Comparison of ENCODE assay signal across 8 cellular contexts in genomic region chr6:593139-593906, GRCh38.
A peak's percentile ranks its signal among the peaks of the same experiment; 100 is the strongest.
DNase-seq lines count a peak whose midpoint lies in the region; ATAC-seq and TF ChIP-seq lines count a peak whose summit lies in the region.

No MANE protein-coding gene starts in this region.

- BruUV-seq in mammary epithelial cell (replicated peaks; lab: Mats Ljungman, UMichigan), result no TSS peak

- H3K4me2 ChIP-seq in mammary epithelial cell (ENCODE audit: insufficient read depth, low read depth, low read length), result no peak overlapping the region

- no peaks in the 10 kb centered on the region for H3K4me1 ChIP-seq in mammary epithelial cell (ENCODE audit: insufficient read depth, low read length)
- H3K4me1 ChIP-seq in left lung, result no peaks in the 10 kb centered on the region

- H3K27ac Mint-ChIP-seq in WTC11, result peak overlapping the region; percentile 45

- WGBS in mammary epithelial cell (ENCODE audit: low coverage, missing lambda C conversion rate), result 2% methylated on average over 5 of the region's 5 CpGs

- peaks cover 21% of the 10 kb centered on the region for H3K4me1 Mint-ChIP-seq in WTC11

- no peak overlapping the region for H2AFZ ChIP-seq in mammary epithelial cell (ENCODE audit: low read depth, low read length)

- peak; percentile 68 for ATAC-seq in WTC11
- peak; percentile 89 for ATAC-seq in left lung
- ATAC-seq in GM18867 (IDR thresholded peaks at IDR 0.05; ENCODE audit: unreplicated experiment), result no peak

- H3K4me3 Mint-ChIP-seq in WTC11, result no peak overlapping the region

- H3K27me3 ChIP-seq in mammary epithelial cell (ENCODE audit: insufficient read depth, low read length) (no peaks in the 10 kb centered on the region), left lung (no peaks in the 10 kb centered on the region)

- peaks cover 31% of the 10 kb centered on the region for H3K36me3 Mint-ChIP-seq in WTC11

- DNase-seq in activated gamma-delta T cell treated with Interleukin-2 at 50 U/mL for 16 hours (peak; percentile 64), activated gamma-delta T cell (lab: John Stamatoyannopoulos, UW) (no peak), NCI-H2107 treated with DMSO at 0.1 percent for 48 hours (lab: John Stamatoyannopoulos, UW; ENCODE audit: unreplicated experiment) (peak; percentile 4), WTC11 (ENCODE audit: low spot score) (peak; percentile 33), mammary epithelial cell (peak; percentile 26), left lung (no peak)
- peak; percentile 23 to 66 (median 48) for DNase-seq in stimulated activated CD4-positive, alpha-beta T cell treated with anti-CD3 and anti-CD28 coated beads, TNF-alpha, amount 100 ng/mL, for 24 hours (ENCODE audit: low read depth in 3 of 3)

- TF ChIP-seq CTCF in WTC11 (IDR thresholded peaks at IDR 0.05), result peak; percentile 52
- TF ChIP-seq CTCF in mammary epithelial cell (conservative IDR thresholded peaks at IDR 0.05 in 1 of 2, IDR thresholded peaks at IDR 0.05 in 1 of 2; ENCODE audit: extremely low read depth in 1 of 2, insufficient read depth in 1 of 2, low read depth in 1 of 2, low read length in 2 of 2), result peak; percentile 51 to 65
- peak; percentile 51 to 75 for TF ChIP-seq CTCF in left lung (IDR thresholded peaks at IDR 0.05)

- H3K79me2 ChIP-seq in mammary epithelial cell (ENCODE audit: insufficient read depth, low read length), result no peaks in the 10 kb centered on the region

- dilution Hi-C loops in mammary epithelial cell (cut with HindIII; ENCODE audit: low sequenced_read_pairs), result loop anchor here (10.0 kb wide), 1 partner anchor 321 kb away; no protein-coding TSS in a partner anchor

- intact Hi-C loops in mammary epithelial cell (cut with micrococcal nuclease) (loop anchor here (1.0 to 5.0 kb wide), 5 partner anchors 129 to 803 kb away; no protein-coding TSS in a partner anchor), left lung (cut with DNase I) (loop anchor here in 1 of 2 donors (10.0 kb wide), 1 partner anchor 791 kb away; the partner anchor contains the start of gene FOXF2)

- CTCF ChIA-PET in WTC11 (lab: Charles Lee), result interaction anchor here (0.6 to 3.4 kb wide), 39 partner anchors 8 to 843 kb away, joined by 3 to 27 read pairs (median 4); no protein-coding TSS in a partner anchor
- CTCF ChIA-PET in mammary epithelial cell (lab: Charles Lee; ENCODE audit: low non-redundant PET), result interaction anchor here (0.6 kb wide), 3 partner anchors 11 to 202 kb away, joined by 3 to 4 read pairs (median 3); no protein-coding TSS in a partner anchor

- H3K9ac ChIP-seq in mammary epithelial cell (ENCODE audit: insufficient read depth, low read length), result no peak overlapping the region

- no peaks in the 10 kb centered on the region for H3K9me3 Mint-ChIP-seq in WTC11

- H3K4me3 ChIP-seq in mammary epithelial cell (replicated peaks in 1 of 3; ENCODE audit: insufficient read depth in 1 of 3, low read depth in 2 of 3, low read length in 3 of 3) (no peak overlapping the region), left lung (no peak overlapping the region)

- H4K20me1 ChIP-seq in mammary epithelial cell (ENCODE audit: insufficient read depth, low read length), result no peaks in the 10 kb centered on the region

- in situ Hi-C loops in mammary epithelial cell (cut with MboI; ENCODE audit: low sequenced_read_pairs in 2 of 2), result loop anchor here (25.0 kb wide), 2 partner anchors 744 to 794 kb away; partner anchors contain the start of gene FOXF2 (in 1 of the 2)

- H3K36me3 ChIP-seq in mammary epithelial cell (ENCODE audit: insufficient read depth, low read length) (peaks cover 7% of the 10 kb centered on the region), left lung (peaks cover 0 to 64% of the 10 kb centered on the region in 2 donors)

- H3K27ac ChIP-seq in mammary epithelial cell (ENCODE audit: insufficient read depth, low read depth, low read length) (no peak overlapping the region), left lung (no peak overlapping the region)

- POLR2A ChIA-PET in WTC11 (lab: Charles Lee), result no interaction called here

- H3K9me3 ChIP-seq in mammary epithelial cell (replicated peaks; ENCODE audit: insufficient read depth, low read length), result no peaks in the 10 kb centered on the region
- no peaks in the 10 kb centered on the region for H3K9me3 ChIP-seq in left lung

- H3K27me3 Mint-ChIP-seq in WTC11 (ENCODE audit: low read depth), result no peaks in the 10 kb centered on the region

TF ChIP-seq in WTC11, 78 proteins besides CTCF, POLR2A, EP300 and RAD21:
- TF ChIP-seq ZNF263 (CRISPR knock-in tag; IDR thresholded peaks at IDR 0.05; ENCODE audit: low read depth) (no peak), FOXP4 (CRISPR knock-in tag; IDR thresholded peaks at IDR 0.05) (no peak)

Comparison
In these comparisons a context has a peak if more than half of its experiments do, and no peak if none do; other contexts are left out.
1. DNase-seq: peak in activated gamma-delta T cell treated with Interleukin-2 at 50 U/mL for 16 hours (single experiment), NCI-H2107 treated with DMSO at 0.1 percent for 48 hours (single experiment), WTC11 (single experiment), mammary epithelial cell (single experiment) and stimulated activated CD4-positive, alpha-beta T cell treated with anti-CD3 and anti-CD28 coated beads, TNF-alpha, amount 100 ng/mL, for 24 hours (3 of 3); none in activated gamma-delta T cell (single experiment) and left lung (0 of 2).
2. Peak in every context shown above with its lines, with median percentiles within 50 percentile points of each other: CTCF ChIP-seq.